Comparison of ENCODE assay signal across 12 cellular contexts in the genomic region with DNA sequence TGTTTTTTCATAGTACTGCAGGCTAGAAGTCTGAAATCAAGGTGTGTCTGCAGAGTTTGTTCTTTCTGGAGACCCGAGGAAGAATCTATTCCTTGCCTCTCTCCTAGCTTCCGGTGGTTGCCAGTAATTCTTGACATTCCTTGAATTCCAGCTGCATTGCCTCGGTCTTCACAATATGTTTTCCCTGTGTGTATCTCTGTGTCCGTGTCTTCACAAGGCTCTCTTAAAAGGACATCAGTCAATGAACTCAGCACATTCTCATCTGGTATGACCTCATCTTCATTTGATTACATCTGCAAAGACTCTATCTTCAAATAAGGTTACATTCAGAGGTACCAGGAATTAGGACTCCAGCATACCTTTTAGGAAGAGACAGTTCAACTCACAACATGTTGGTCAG.
DNase-seq lines count a peak whose midpoint lies in the region; ATAC-seq, FAIRE-seq and TF ChIP-seq lines count a peak whose summit lies in the region.
"Had no signal": no experiment of that assay in that cellular context is flagged by ENCODE, and none has a peak within 500 bp of the region (broad histone marks: within the 10 kb centered on the region; RNA-seq: fewer than 3 reads in every experiment).

No MANE protein-coding gene starts in this region.

- H3K4me3 Mint-ChIP-seq in activated B cell treated with CpG ODN at 0.5 μM for 24 hours, result no peak overlapping the region
- H3K4me3 Mint-ChIP-seq: CD4-positive, CD25-positive, alpha-beta regulatory T cell had no signal

- ATAC-seq in A549 (peak in 1 of 2 experiments; percentile 86; a peak in 4 of 6 replicates), activated B cell treated with CpG ODN at 0.5 μM for 24 hours (ENCODE audit: low read depth) (no peak), GM21381 (IDR thresholded peaks at IDR 0.05; ENCODE audit: unreplicated experiment) (no peak)

- no peaks in the 10 kb centered on the region; the same call in 2 of the 3 replicates for H3K9me3 ChIP-seq in A549
- H3K9me3 ChIP-seq: suprapubic skin had no signal

- POLR2A ChIA-PET in A549 (lab: Yijun Ruan, JAX) (no interaction called here), activated B cell treated with CpG ODN at 0.5 μM for 24 hours (lab: Charles Lee) (interaction anchor here (0.6 kb wide), 1 partner anchor 127 kb away, joined by 4 read pairs; no protein-coding TSS in a partner anchor)

- peak overlapping the region; percentile 61 for H3K4me2 ChIP-seq in A549

- FAIRE-seq in A549 (lab: Jason Lieb, UNC), result no peak

- CTCF ChIA-PET in A549 (lab: Yijun Ruan, JAX), result no interaction called here
- CTCF ChIA-PET in activated B cell treated with CpG ODN at 0.5 μM for 24 hours (lab: Charles Lee), result no interaction called here

- peak overlapping the region; percentile 76 to 82 for H3K27ac ChIP-seq in A549
- H3K27ac ChIP-seq: suprapubic skin had no signal

- H3K27ac Mint-ChIP-seq in activated B cell treated with CpG ODN at 0.5 μM for 24 hours, result peak overlapping the region; percentile 83
- H3K27ac Mint-ChIP-seq: CD4-positive, CD25-positive, alpha-beta regulatory T cell had no signal

- no peak overlapping the region for H3K4me3 ChIP-seq in A549
- H3K4me3 ChIP-seq: suprapubic skin had no signal

- TF ChIP-seq EP300 in A549 (IDR thresholded peaks at IDR 0.05), result peak in 1 of 2 experiments; percentile 34; a peak in 1 of 5 replicates

- DNase-seq in A549 (ENCODE audit: low read depth in 1 of 2, low spot score in 1 of 2) (peak in 1 of 2 experiments; percentile 83), HS-5 (ENCODE audit: low read depth) (peak; percentile 61), activated B cell treated with CpG ODN at 0.5 μM for 24 hours (no peak), iPS-NIHi7 (ENCODE audit: extremely low spot score) (peak; percentile 24), mesenteric fat pad (ENCODE audit: low spot score) (no peak), NCI-H526 treated with DMSO at 0.1 percent for 48 hours (lab: John Stamatoyannopoulos, UW) (no peak)
- no peak for DNase-seq in activated effector memory CD4-positive, alpha-beta T cell treated with anti-CD3 and anti-CD28 coated beads, Interleukin-2, amount 50 U/mL, for 16 hours
- DNase-seq: activated naive CD4-positive, alpha-beta T cell; CD4-positive, CD25-positive, alpha-beta regulatory T cell; NCI-H146 had no signal

- 0 out of 5 replicates have a peak, but pooled peaks of 1 of the 2 experiments have one; percentile 11 for TF ChIP-seq RAD21 in A549 (conservative IDR thresholded peaks at IDR 0.05 in 1 of 2, IDR thresholded peaks at IDR 0.05 in 1 of 2)

- no peak for TF ChIP-seq CTCF in A549 (IDR thresholded peaks at IDR 0.05)
- TF ChIP-seq CTCF in activated B cell treated with CpG ODN at 0.5 μM for 24 hours (IDR thresholded peaks at IDR 0.05), result no peak

- TF ChIP-seq POLR2A in A549 (IDR thresholded peaks at IDR 0.05; ENCODE audit: low read length), result no peak

- peaks cover 80% of the 10 kb centered on the region for H3K36me3 Mint-ChIP-seq in activated B cell treated with CpG ODN at 0.5 μM for 24 hours (ENCODE audit: low read depth)
- H3K36me3 Mint-ChIP-seq: CD4-positive, CD25-positive, alpha-beta regulatory T cell had no signal

- peaks cover 26% of the 10 kb centered on the region for H3K4me1 ChIP-seq in A549

- WGBS in A549 (ENCODE audit: missing lambda C conversion rate), result 4% methylated on average over 4 of the region's 4 CpGs

- H3K4me1 Mint-ChIP-seq in activated B cell treated with CpG ODN at 0.5 μM for 24 hours, result peaks cover 47% of the 10 kb centered on the region
- H3K4me1 Mint-ChIP-seq: CD4-positive, CD25-positive, alpha-beta regulatory T cell had no signal

- H3K27me3 Mint-ChIP-seq in activated B cell treated with CpG ODN at 0.5 μM for 24 hours, result no peaks in the 10 kb centered on the region
- H3K27me3 Mint-ChIP-seq: CD4-positive, CD25-positive, alpha-beta regulatory T cell had no signal

- intact Hi-C loops in activated B cell treated with CpG ODN at 0.5 μM for 24 hours (cut with micrococcal nuclease), result no loop called here

- H3K9me3 Mint-ChIP-seq in activated B cell treated with CpG ODN at 0.5 μM for 24 hours, result no peaks in the 10 kb centered on the region

TF ChIP-seq in A549, 52 proteins besides CTCF, POLR2A, EP300 and RAD21:
- TF ChIP-seq JUN (IDR thresholded peaks at IDR 0.05) (0 out of 5 replicates have a peak, but pooled peaks of 1 of the 2 experiments have one; percentile 22), CHD2 (IDR thresholded peaks at IDR 0.05; ENCODE audit: low read length, partially characterized antibody) (no peak), GATA3 (IDR thresholded peaks at IDR 0.05; ENCODE audit: borderline replicate concordance) (peak; percentile 78; the same call in 1 of the 2 replicates)
- TF ChIP-seq, protein P1, sequence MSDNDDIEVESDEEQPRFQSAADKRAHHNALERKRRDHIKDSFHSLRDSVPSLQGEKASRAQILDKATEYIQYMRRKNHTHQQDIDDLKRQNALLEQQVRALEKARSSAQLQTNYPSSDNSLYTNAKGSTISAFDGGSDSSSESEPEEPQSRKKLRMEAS (IDR thresholded peaks at IDR 0.05), result 0 out of 2 replicates have a peak, but pooled peaks have one; percentile 20

Comparison
In these comparisons a context has a peak if more than half of its experiments do, and no peak if none do; other contexts are left out.
1. DNase-seq: peak in HS-5 (single experiment) and iPS-NIHi7 (single experiment); none in activated B cell treated with CpG ODN at 0.5 μM for 24 hours (single experiment), mesenteric fat pad (single experiment), activated effector memory CD4-positive, alpha-beta T cell treated with anti-CD3 and anti-CD28 coated beads, Interleukin-2, amount 50 U/mL, for 16 hours (single experiment) and NCI-H526 treated with DMSO at 0.1 percent for 48 hours (single experiment).